In the genomic region with DNA sequence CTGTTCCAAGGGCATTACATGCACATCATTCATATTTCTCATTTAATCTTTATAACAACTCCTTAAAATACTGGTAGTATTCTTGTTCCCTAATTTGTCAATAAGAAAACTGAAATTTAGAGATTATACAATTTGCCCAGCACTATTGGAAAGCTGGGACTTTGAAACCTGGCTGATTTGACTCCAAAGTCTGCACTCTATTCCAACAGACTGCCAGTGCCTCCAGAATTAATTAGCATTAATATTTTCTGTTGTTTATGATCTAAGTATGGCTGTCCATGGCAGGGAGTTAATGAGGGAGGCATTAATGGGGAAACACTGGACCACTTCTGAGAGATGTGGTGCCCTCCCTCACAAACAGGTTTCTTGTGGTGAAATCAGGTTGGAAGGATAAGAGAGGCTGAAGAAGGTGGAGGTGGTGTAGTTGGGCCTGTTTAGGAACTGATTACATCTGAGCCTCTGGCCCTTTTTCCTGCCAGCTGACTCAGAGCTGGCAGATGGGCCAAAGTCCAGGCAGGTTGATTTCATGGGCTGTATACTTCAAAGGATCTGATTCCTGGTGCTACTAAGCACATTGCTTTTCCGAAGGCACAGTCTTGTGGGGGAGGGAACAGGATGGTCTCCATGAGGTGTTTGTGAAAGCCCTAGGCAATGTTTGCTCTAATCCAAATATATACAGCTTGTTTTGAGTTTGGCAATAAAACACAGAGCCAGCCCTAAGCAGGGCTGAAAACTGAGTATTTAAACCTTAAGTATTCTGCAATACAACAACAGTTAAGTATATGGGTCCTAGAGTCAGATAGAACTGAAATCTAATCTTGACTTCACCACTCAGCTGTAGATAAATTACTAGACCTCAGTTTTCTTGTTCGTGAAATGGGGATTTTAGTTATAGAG, we compare ENCODE assay signal across 11 cellular contexts. TPM values are rescaled to one million over a fixed set of nuclear protein-coding genes. Genes with fewer than 3 reads are reported as not detected.
DNase-seq lines count a peak whose midpoint lies in the region; ATAC-seq and TF ChIP-seq lines count a peak whose summit lies in the region.
"Had no signal": no experiment of that assay in that cellular context is flagged by ENCODE, and none has a peak within 500 bp of the region (broad histone marks: within the 10 kb centered on the region; RNA-seq: fewer than 3 reads in every experiment).

No MANE protein-coding gene starts in this region.

- H3K9me3 Mint-ChIP-seq in memory B cell = no peaks in the 10 kb centered on the region
- H3K9me3 Mint-ChIP-seq in activated T-cell treated with anti-CD3 and anti-CD28 coated beads, Interleukin-2, amount 50 U/mL, for 24 hours = no peaks in the 10 kb centered on the region

- H3K4me1 ChIP-seq in BE2C (peaks cover 12% of the 10 kb centered on the region), A673 (ENCODE audit: insufficient read depth, low read length, poor library complexity, severe bottlenecking) (no peaks in the 10 kb centered on the region)
- H3K4me1 ChIP-seq: SJSA1 had no signal

- no TSS peak for BruUV-seq in A673 (replicated peaks; lab: Mats Ljungman, UMichigan)

- intact Hi-C loops in A673 (cut with micrococcal nuclease; ENCODE audit: unreplicated experiment) = no loop called here

- CTCF ChIA-PET in A673 (lab: Charles Lee) = no interaction called here

- H3K4me3 Mint-ChIP-seq in memory B cell = no peak overlapping the region
- no peak overlapping the region for H3K4me3 Mint-ChIP-seq in activated T-cell treated with anti-CD3 and anti-CD28 coated beads, Interleukin-2, amount 50 U/mL, for 24 hours

- POLR2A ChIA-PET in A673 (lab: Charles Lee; ENCODE audit: low non-redundant PET) = no interaction called here

- no peak overlapping the region for H3K27ac ChIP-seq in A673 (ENCODE audit: low read depth, low read length, poor library complexity, severe bottlenecking)
- H3K27ac ChIP-seq: SJSA1 had no signal

- H3K4me3 ChIP-seq in BE2C (ENCODE audit: low read depth, low read length) = no peak overlapping the region
- no peak overlapping the region for H3K4me3 ChIP-seq in A673 (ENCODE audit: low read depth, low read length, poor library complexity, severe bottlenecking)
- H3K4me3 ChIP-seq: SJSA1 had no signal

- no peak for ATAC-seq in memory B cell (ENCODE audit: low read depth)

- H3K9me3 ChIP-seq in BE2C (no peaks in the 10 kb centered on the region), A673 (ENCODE audit: low read depth, low read length, poor library complexity, severe bottlenecking) (no peaks in the 10 kb centered on the region)
- H3K9me3 ChIP-seq: SJSA1 had no signal

- H3K27me3 Mint-ChIP-seq in memory B cell = no peaks in the 10 kb centered on the region
- no peaks in the 10 kb centered on the region for H3K27me3 Mint-ChIP-seq in activated T-cell treated with anti-CD3 and anti-CD28 coated beads, Interleukin-2, amount 50 U/mL, for 24 hours

- H3K4me1 Mint-ChIP-seq in memory B cell = peaks cover 12% of the 10 kb centered on the region
- peaks cover 3% of the 10 kb centered on the region for H3K4me1 Mint-ChIP-seq in activated T-cell treated with anti-CD3 and anti-CD28 coated beads, Interleukin-2, amount 50 U/mL, for 24 hours (ENCODE audit: low read depth)

- H3K36me3 ChIP-seq in BE2C (no peaks in the 10 kb centered on the region), A673 (ENCODE audit: insufficient read depth, low read length, poor library complexity, severe bottlenecking) (no peaks in the 10 kb centered on the region)
- H3K36me3 ChIP-seq: SJSA1 had no signal

- no peaks in the 10 kb centered on the region for H3K36me3 Mint-ChIP-seq in memory B cell
- H3K36me3 Mint-ChIP-seq in activated T-cell treated with anti-CD3 and anti-CD28 coated beads, Interleukin-2, amount 50 U/mL, for 24 hours (ENCODE audit: low read depth) = no peaks in the 10 kb centered on the region

- peak overlapping the region; percentile 82 for H3K27ac Mint-ChIP-seq in memory B cell
- no peak overlapping the region for H3K27ac Mint-ChIP-seq in activated T-cell treated with anti-CD3 and anti-CD28 coated beads, Interleukin-2, amount 50 U/mL, for 24 hours

- DNase-seq in BE2C (peak; percentile 77), HuH-7 (ENCODE audit: low spot score) (peak; percentile 61), astrocyte of the hippocampus (ENCODE audit: low read depth, low spot score) (peak; percentile 67), memory B cell (ENCODE audit: low spot score in 2 of 2) (no peak), SHP77 treated with DMSO at 0.1 percent for 48 hours (lab: John Stamatoyannopoulos, UW) (no peak), A673 (ENCODE audit: low spot score) (no peak), COLO829 (ENCODE audit: low spot score) (no peak)
- DNase-seq in activated T-cell treated with anti-CD3 and anti-CD28 coated beads, Interleukin-2, amount 50 U/mL, for 24 hours = no peak
- DNase-seq: activated T-cell treated with anti-CD3 and anti-CD28 coated beads, Interleukin-2, amount 50 U/mL, for 1 hour; DMS79 had no signal

- TF ChIP-seq CTCF in BE2C (IDR thresholded peaks at IDR 0.05; ENCODE audit: low read depth, low read length) = no peak
- no peak for TF ChIP-seq CTCF in A673 (conservative IDR thresholded peaks at IDR 0.05; ENCODE audit: low read depth, low read length)

- H3K27me3 ChIP-seq in BE2C (no peaks in the 10 kb centered on the region), A673 (replicated peaks; ENCODE audit: insufficient read depth, low read depth, low read length, poor library complexity) (no peaks in the 10 kb centered on the region)
- H3K27me3 ChIP-seq: SJSA1 had no signal

RNA-seq across cellular contexts. Expression of gene RAB30, which starts 21.0 kb away (rescaled TPM):
- polyA plus RNA-seq in BE2C (2012; ENCODE audit: insufficient read depth, insufficient read length, low read depth) = 7.0 TPM
- 11.6 and 15.0 TPM in 2 replicates for total RNA-seq in A673 (2021)

Comparison
In these comparisons a context has a peak if more than half of its experiments do, and no peak if none do; other contexts are left out.
1. DNase-seq: peak in BE2C (single experiment), HuH-7 (single experiment) and astrocyte of the hippocampus (single experiment); none in memory B cell (0 of 2), activated T-cell treated with anti-CD3 and anti-CD28 coated beads, Interleukin-2, amount 50 U/mL, for 24 hours (single experiment), SHP77 treated with DMSO at 0.1 percent for 48 hours (single experiment), A673 (single experiment) and COLO829 (single experiment).